ENCODE assay signal across 8 cellular contexts in the genomic region with DNA sequence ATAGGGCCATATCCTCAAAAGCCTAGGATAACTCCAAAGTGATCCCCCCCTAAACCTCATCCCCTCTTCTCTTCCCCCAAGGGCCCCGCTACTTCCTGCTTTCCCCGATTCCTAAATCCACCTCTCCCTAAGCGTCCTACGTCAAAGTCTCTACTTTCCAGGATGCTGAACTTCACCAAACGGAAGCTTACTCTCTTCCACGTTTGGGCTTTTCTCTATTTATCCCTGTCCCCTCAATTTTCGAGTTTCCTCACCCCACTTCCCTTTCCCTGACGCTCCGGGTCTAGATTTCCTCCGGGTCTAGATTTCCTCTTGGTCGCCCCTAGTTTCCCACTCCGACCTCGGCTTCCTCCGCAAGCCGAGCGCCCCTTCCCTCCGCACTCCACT. TPM values are rescaled to one million over a fixed set of nuclear protein-coding genes. Genes with fewer than 3 reads are reported as not detected.
DNase-seq lines count a peak whose midpoint lies in the region; ATAC-seq and TF ChIP-seq lines count a peak whose summit lies in the region.

No MANE protein-coding gene starts in this region.

- peak overlapping the region; percentile 81 to 94 for H3K4me3 ChIP-seq in Panc1 (ENCODE audit: low read depth in 2 of 2, low read length in 2 of 2)
- H3K4me3 ChIP-seq in muscle layer of colon (ENCODE audit: low read depth in 1 of 2, low read length in 2 of 2), result peak overlapping the region; percentile 91 to 96

- H3K4me1 ChIP-seq in Panc1 (ENCODE audit: control insufficient read depth, insufficient read depth, low read length) (peaks cover 15% of the 10 kb centered on the region; the same call in 1 of the 2 replicates), muscle layer of colon (ENCODE audit: insufficient read depth, low read length) (peaks cover 22% of the 10 kb centered on the region)

- in situ Hi-C loops in Panc1 (cut with HindIII; ENCODE audit: low pct_unique_long_range_greater_than_20kb, low sequenced_read_pairs), result no loop called here

- H3K27me3 Mint-ChIP-seq in effector memory CD8-positive, alpha-beta T cell, result no peaks in the 10 kb centered on the region

- CTCF ChIA-PET in Panc1 (lab: Charles Lee), result interaction anchor here (0.7 kb wide), 1 partner anchor 142 kb away, joined by 8 read pairs; no protein-coding TSS in a partner anchor

- H3K36me3 Mint-ChIP-seq in effector memory CD8-positive, alpha-beta T cell (ENCODE audit: insufficient read depth), result peaks cover 25% of the 10 kb centered on the region

- H3K9me3 ChIP-seq in Panc1 (ENCODE audit: control insufficient read depth, insufficient read depth, low read depth, low read length), result no peaks in the 10 kb centered on the region
- no peaks in the 10 kb centered on the region for H3K9me3 ChIP-seq in muscle layer of colon (ENCODE audit: low read length)

- intact Hi-C loops in Panc1 (cut with micrococcal nuclease; ENCODE audit: unreplicated experiment), result no loop called here

- DNase-seq in NCI-H2227 treated with DMSO at 0.1 percent for 48 hours (lab: John Stamatoyannopoulos, UW), result peak; percentile 23
- DNase-seq in NCI-H2227 (lab: John Stamatoyannopoulos, UW; ENCODE audit: unreplicated experiment), result no peak
- no peak for DNase-seq in Panc1 (ENCODE audit: low read depth, low spot score)
- no peak for DNase-seq in effector memory CD8-positive, alpha-beta T cell
- DNase-seq in midbrain (lab: John Stamatoyannopoulos, UW), result no peak
- no peak for DNase-seq in stimulated activated CD4-positive, alpha-beta T cell treated with anti-CD3 and anti-CD28 coated beads, Interleukin-1b, Interleukin-23, amount 100 ng/mL, for 48 hours
- DNase-seq in amniotic stem cell (lab: John Stamatoyannopoulos, UW), result no peak

- peak overlapping the region; percentile 98 for H3K27ac ChIP-seq in Panc1 (ENCODE audit: low read length)
- peak overlapping the region; percentile 97 for H3K27ac ChIP-seq in muscle layer of colon (ENCODE audit: low read depth, low read length)

- no TSS peak for BruUV-seq in Panc1 (replicated peaks; lab: Mats Ljungman, UMichigan)

- H3K27me3 ChIP-seq in Panc1 (ENCODE audit: control insufficient read depth, insufficient read depth, low read length) (no peaks in the 10 kb centered on the region), muscle layer of colon (ENCODE audit: control insufficient read depth in 1 of 2, insufficient read depth in 2 of 2, low read length in 2 of 2) (no peaks in the 10 kb centered on the region)

- H3K36me3 ChIP-seq in Panc1 (ENCODE audit: control insufficient read depth, insufficient read depth, low read length) (0 out of 2 replicates have a peak, but pooled peaks cover 2% of the 10 kb centered on the region), muscle layer of colon (ENCODE audit: insufficient read depth, low read length) (no peaks in the 10 kb centered on the region)

- H3K4me3 Mint-ChIP-seq in effector memory CD8-positive, alpha-beta T cell, result peak overlapping the region; percentile 85 to 95

- no peaks in the 10 kb centered on the region for H3K9me3 Mint-ChIP-seq in effector memory CD8-positive, alpha-beta T cell

- H3K9ac ChIP-seq in muscle layer of colon (ENCODE audit: low read length), result peak overlapping the region; percentile 96

- peak overlapping the region; percentile 91 to 97 for H3K27ac Mint-ChIP-seq in effector memory CD8-positive, alpha-beta T cell

- 0 out of 2 replicates have a peak, but pooled peaks have one; percentile 8 for ATAC-seq in Panc1
- ATAC-seq in effector memory CD8-positive, alpha-beta T cell (replicated peaks), result no peak

- POLR2A ChIA-PET in Panc1 (lab: Charles Lee), result interaction anchor here (1.0 kb wide), 1 partner anchor 39 kb away, joined by 5 read pairs; a partner anchor contains a TSS

- H3K4me1 Mint-ChIP-seq in effector memory CD8-positive, alpha-beta T cell (ENCODE audit: low read depth in 2 of 2), result peaks cover 26 to 48% of the 10 kb centered on the region in 2 donors

- TF ChIP-seq CTCF in Panc1 (IDR thresholded peaks at IDR 0.05), result no peak

RNA-seq across cellular contexts. Expression of a gene that starts 0.5 kb away (rescaled TPM):
- total RNA-seq in Panc1 (2021; ENCODE audit: unreplicated experiment), result 7.6 TPM
- polyA plus RNA-seq in Panc1 (2012; ENCODE audit: insufficient read length), result 5.1 TPM

RNA-seq across cellular contexts. Expression of a gene that starts 12.6 kb away (rescaled TPM):
- not detected for total RNA-seq in Panc1 (2021; ENCODE audit: unreplicated experiment)
- polyA plus RNA-seq in Panc1 (2012; ENCODE audit: insufficient read length), result not detected

RNA-seq across cellular contexts. Expression of a gene that starts 38.7 kb away (rescaled TPM):
- total RNA-seq in Panc1 (2021; ENCODE audit: unreplicated experiment), result 14.0 TPM
- not detected for polyA plus RNA-seq in Panc1 (2012; ENCODE audit: insufficient read length)
